ENCODE assay signal across 16 cellular contexts in the genomic region with DNA sequence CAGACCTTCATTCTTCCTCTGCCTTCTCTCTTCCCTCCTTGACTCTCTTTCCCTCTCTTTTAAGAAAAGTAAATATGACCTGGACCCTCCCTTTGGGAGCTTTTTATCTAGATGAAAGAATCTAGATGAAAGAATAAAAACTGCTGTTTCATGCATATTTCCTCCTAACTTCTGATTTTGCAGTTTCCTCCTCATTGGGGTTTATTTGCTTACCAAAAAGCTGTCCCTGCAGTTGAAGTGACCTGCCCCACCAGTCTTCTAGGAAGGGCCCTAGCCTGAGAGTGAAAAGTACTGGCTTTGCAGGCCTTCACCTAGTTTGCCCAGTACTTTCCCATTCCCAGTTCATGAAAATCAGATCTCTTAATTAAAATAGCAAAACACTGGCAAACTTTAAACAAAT. TPM values are rescaled to one million over a fixed set of nuclear protein-coding genes. Genes with fewer than 3 reads are reported as not detected.
DNase-seq lines count a peak whose midpoint lies in the region; ATAC-seq and TF ChIP-seq lines count a peak whose summit lies in the region.
"Had no signal": no experiment of that assay in that cellular context is flagged by ENCODE, and none has a peak within 500 bp of the region (broad histone marks: within the 10 kb centered on the region; RNA-seq: fewer than 3 reads in every experiment).

No MANE protein-coding gene starts in this region.

- no peak overlapping the region for H2BK20ac ChIP-seq in H9 (ENCODE audit: low read depth, low read length, poor library complexity, severe bottlenecking)

- CTCF ChIA-PET in CD4-positive, alpha-beta memory T cell (lab: Charles Lee; ENCODE audit: partially characterized antibody), result interaction anchor here (11.2 kb wide), 1 partner anchor 13 kb away, joined by 122 read pairs; no protein-coding TSS in a partner anchor
- CTCF ChIA-PET in naive thymus-derived CD4-positive, alpha-beta T cell (lab: Charles Lee), result interaction anchor here (0.5 to 1.6 kb wide), 2 partner anchors 10 to 27 kb away, joined by 3 to 5 read pairs; no protein-coding TSS in a partner anchor

- no peak overlapping the region for H3K4ac ChIP-seq in H9 (ENCODE audit: low read depth, low read length)

- H3K23me2 ChIP-seq in H9 (ENCODE audit: insufficient read length, low read depth, low read length, poor library complexity, severe bottlenecking), result no peaks in the 10 kb centered on the region

- POLR2A ChIA-PET in CD4-positive, alpha-beta memory T cell (lab: Charles Lee; ENCODE audit: partially characterized antibody), result interaction anchor here (1.0 to 12.5 kb wide), 6 partner anchors 9 to 171 kb away, joined by 3 to 315 read pairs (median 12); partner anchors contain the start of genes CACYBP and MRPS14
- POLR2A ChIA-PET in activated naive CD8-positive, alpha-beta T cell treated with anti-CD3 and anti-CD28 coated beads, Interleukin-2, amount 10 ng/mL, durations not matched to agents 7 days and 5 days (lab: Charles Lee), result interaction anchor here (7.4 kb wide), 1 partner anchor 28 kb away, joined by 72 read pairs; the partner anchor contains the start of gene CACYBP
- POLR2A ChIA-PET in naive thymus-derived CD4-positive, alpha-beta T cell (lab: Charles Lee), result interaction anchor here (0.9 to 10.7 kb wide), 6 partner anchors 9 to 52 kb away, joined by 3 to 227 read pairs (median 4); partner anchors contain the start of genes CACYBP and MRPS14

- H2BK120ac ChIP-seq in H9 (ENCODE audit: low read depth, low read length, poor library complexity, severe bottlenecking), result no peak overlapping the region

- no peak overlapping the region for H3K23ac ChIP-seq in H9 (ENCODE audit: insufficient read length, low read depth, low read length)

- peaks cover 64% of the 10 kb centered on the region for H3K4me1 ChIP-seq in CD4-positive, alpha-beta memory T cell (ENCODE audit: insufficient read depth, low read length)
- H3K4me1 ChIP-seq in H9 (ENCODE audit: insufficient read depth, low read length), result no peaks in the 10 kb centered on the region
- peaks cover 43 to 52% of the 10 kb centered on the region in 2 donors for H3K4me1 ChIP-seq in naive thymus-derived CD4-positive, alpha-beta T cell (ENCODE audit: control insufficient read depth in 2 of 2, insufficient read depth in 2 of 2, low read length in 2 of 2)
- H3K4me1 ChIP-seq: colonic mucosa, prostate gland had no signal

- peak overlapping the region; percentile 54 to 80 (median 68) for H3K4me3 Mint-ChIP-seq in CD4-positive, alpha-beta memory T cell
- no peak overlapping the region for H3K4me3 Mint-ChIP-seq in H9
- peak overlapping the region; percentile 62 for H3K4me3 Mint-ChIP-seq in activated naive CD8-positive, alpha-beta T cell treated with anti-CD3 and anti-CD28 coated beads, Interleukin-2, amount 10 ng/mL, durations not matched to agents 7 days and 5 days
- peak overlapping the region in 7 of 10 donors; percentile 1 to 67 (median 39) for H3K4me3 Mint-ChIP-seq in naive thymus-derived CD4-positive, alpha-beta T cell

- no peak for TF ChIP-seq CTCF in H9 (conservative IDR thresholded peaks at IDR 0.05)

- no peak overlapping the region for H3T11ph ChIP-seq in H9 (ENCODE audit: low read length)

- no peak overlapping the region for H3K4me2 ChIP-seq in H9 (ENCODE audit: insufficient read depth, insufficient read length, low read length)

- H2AK5ac ChIP-seq in H9 (ENCODE audit: insufficient read length, low read length), result no peak overlapping the region

- H4K20me1 ChIP-seq in H9 (ENCODE audit: control insufficient read depth, insufficient read depth, insufficient read length), result no peaks in the 10 kb centered on the region

- H2AFZ ChIP-seq in H9 (ENCODE audit: low read length), result no peak overlapping the region

- H3K27me3 ChIP-seq in CD4-positive, alpha-beta memory T cell (ENCODE audit: insufficient read depth, low read length), result no peaks in the 10 kb centered on the region
- no peaks in the 10 kb centered on the region for H3K27me3 ChIP-seq in H9 (ENCODE audit: insufficient read depth, low read length)
- H3K27me3 ChIP-seq in naive thymus-derived CD4-positive, alpha-beta T cell (ENCODE audit: control insufficient read depth in 2 of 2, insufficient read depth in 2 of 2, low read length in 2 of 2), result no peaks in the 10 kb centered on the region
- H3K27me3 ChIP-seq: colonic mucosa had no signal

- intact Hi-C loops in CD4-positive, alpha-beta memory T cell (cut with micrococcal nuclease), result no loop called here
- intact Hi-C loops in naive thymus-derived CD4-positive, alpha-beta T cell (cut with micrococcal nuclease), result no loop called here

- H3K14ac ChIP-seq in H9 (ENCODE audit: insufficient read depth, low read length), result no peak overlapping the region

- H3K36me3 ChIP-seq in CD4-positive, alpha-beta memory T cell (ENCODE audit: insufficient read depth, low read length), result no peaks in the 10 kb centered on the region
- H3K36me3 ChIP-seq in naive thymus-derived CD4-positive, alpha-beta T cell (ENCODE audit: control insufficient read depth in 2 of 3, insufficient read depth in 3 of 3, low read length in 3 of 3), result peaks cover 0 to 7% (median 0%) of the 10 kb centered on the region in 3 experiments
- H3K36me3 ChIP-seq: colonic mucosa, prostate gland had no signal

- H4K5ac ChIP-seq in H9 (ENCODE audit: insufficient read length, low read depth, low read length), result no peak overlapping the region

- H3K4me1 Mint-ChIP-seq in CD4-positive, alpha-beta memory T cell, result peaks cover 48 to 68% (median 59%) of the 10 kb centered on the region in 4 donors
- H3K4me1 Mint-ChIP-seq in H9, result no peaks in the 10 kb centered on the region
- H3K4me1 Mint-ChIP-seq in activated naive CD8-positive, alpha-beta T cell treated with anti-CD3 and anti-CD28 coated beads, Interleukin-2, amount 10 ng/mL, durations not matched to agents 7 days and 5 days, result peaks cover 41% of the 10 kb centered on the region
- peaks cover 42 to 80% (median 69%) of the 10 kb centered on the region in 7 donors for H3K4me1 Mint-ChIP-seq in naive thymus-derived CD4-positive, alpha-beta T cell

- H3K18ac ChIP-seq in H9 (ENCODE audit: insufficient read length, low read depth, low read length), result no peak overlapping the region

- no peak overlapping the region for H3K4me3 ChIP-seq in CD4-positive, alpha-beta memory T cell (ENCODE audit: low read length in 2 of 2)
- no peak overlapping the region for H3K4me3 ChIP-seq in naive thymus-derived CD4-positive, alpha-beta T cell (ENCODE audit: low read length)
- H3K4me3 ChIP-seq: colonic mucosa, prostate gland had no signal

- DNase-seq in CD4-positive, alpha-beta memory T cell, result no peak
- DNase-seq in H9 (no peak), SHP77 (lab: John Stamatoyannopoulos, UW) (no peak), AML-193 (lab: John Stamatoyannopoulos, UW) (no peak), GOT3 (lab: John Stamatoyannopoulos, UW) (no peak)
- no peak for DNase-seq in activated naive CD8-positive, alpha-beta T cell treated with anti-CD3 and anti-CD28 coated beads, Interleukin-2, amount 10 ng/mL, durations not matched to agents 7 days and 5 days
- DNase-seq in naive thymus-derived CD4-positive, alpha-beta T cell, result no peak
- no peak for DNase-seq in activated CD4-positive, CD25-positive, alpha-beta regulatory T cell treated with anti-CD3 and anti-CD28 coated beads, Interleukin-2, amount 50 U/mL, for 72 hours
- DNase-seq: activated T-cell treated with anti-CD3 and anti-CD28 coated beads, Interleukin-2, amount 50 U/mL, for 48 hours; colonic mucosa; KG1; NCI-H146 had no signal

- no peaks in the 10 kb centered on the region for H3K27me3 Mint-ChIP-seq in CD4-positive, alpha-beta memory T cell
- no peaks in the 10 kb centered on the region for H3K27me3 Mint-ChIP-seq in H9 (ENCODE audit: low read depth)
- no peaks in the 10 kb centered on the region for H3K27me3 Mint-ChIP-seq in activated naive CD8-positive, alpha-beta T cell treated with anti-CD3 and anti-CD28 coated beads, Interleukin-2, amount 10 ng/mL, durations not matched to agents 7 days and 5 days
- no peaks in the 10 kb centered on the region for H3K27me3 Mint-ChIP-seq in naive thymus-derived CD4-positive, alpha-beta T cell

- H4K91ac ChIP-seq in H9 (ENCODE audit: insufficient read length, low read depth, low read length), result no peak overlapping the region

- H3K27ac Mint-ChIP-seq in CD4-positive, alpha-beta memory T cell, result peak overlapping the region; percentile 19 to 85 (median 51)
- H3K27ac Mint-ChIP-seq in H9, result peak overlapping the region; percentile 26 to 76 (median 66); a peak in 4 of 7 replicates
- peak overlapping the region; percentile 60 for H3K27ac Mint-ChIP-seq in activated naive CD8-positive, alpha-beta T cell treated with anti-CD3 and anti-CD28 coated beads, Interleukin-2, amount 10 ng/mL, durations not matched to agents 7 days and 5 days
- peak overlapping the region in 6 of 9 donors; percentile 20 to 55 (median 32) for H3K27ac Mint-ChIP-seq in naive thymus-derived CD4-positive, alpha-beta T cell

- H2BK5ac ChIP-seq in H9 (ENCODE audit: insufficient read length, low read length), result no peak overlapping the region

- H3K9me3 Mint-ChIP-seq in CD4-positive, alpha-beta memory T cell, result no peaks in the 10 kb centered on the region
- no peaks in the 10 kb centered on the region for H3K9me3 Mint-ChIP-seq in H9
- H3K9me3 Mint-ChIP-seq in activated naive CD8-positive, alpha-beta T cell treated with anti-CD3 and anti-CD28 coated beads, Interleukin-2, amount 10 ng/mL, durations not matched to agents 7 days and 5 days, result no peaks in the 10 kb centered on the region
- no peaks in the 10 kb centered on the region for H3K9me3 Mint-ChIP-seq in naive thymus-derived CD4-positive, alpha-beta T cell

- no peak overlapping the region for H3K56ac ChIP-seq in H9 (ENCODE audit: insufficient read length, low read depth, low read length)

- H3K79me1 ChIP-seq in H9 (ENCODE audit: insufficient read depth, low read depth, low read length, poor library complexity, severe bottlenecking), result peaks cover 3% of the 10 kb centered on the region

- H2BK15ac ChIP-seq in H9 (ENCODE audit: low read depth, low read length), result no peak overlapping the region

- no peaks in the 10 kb centered on the region for H3K9me3 ChIP-seq in CD4-positive, alpha-beta memory T cell (ENCODE audit: control insufficient read depth in 1 of 2, low read length in 2 of 2)
- H3K9me3 ChIP-seq in H9 (ENCODE audit: control insufficient read depth, low read depth, low read length), result no peaks in the 10 kb centered on the region
- H3K9me3 ChIP-seq in naive thymus-derived CD4-positive, alpha-beta T cell (ENCODE audit: control insufficient read depth in 2 of 3, low read length in 3 of 3), result no peaks in the 10 kb centered on the region
- H3K9me3 ChIP-seq: colonic mucosa, prostate gland had no signal

- H3K9ac ChIP-seq in H9 (ENCODE audit: extremely low read depth, insufficient read length, low read length), result no peak overlapping the region

- H3K27ac ChIP-seq in CD4-positive, alpha-beta memory T cell (ENCODE audit: low read depth, low read length), result no peak overlapping the region
- no peak overlapping the region for H3K27ac ChIP-seq in H9 (ENCODE audit: insufficient read length, low read depth, low read length)
- no peak overlapping the region for H3K27ac ChIP-seq in naive thymus-derived CD4-positive, alpha-beta T cell (ENCODE audit: low read depth, low read length)
- H3K27ac ChIP-seq: C4-2B, colonic mucosa had no signal

- no peak overlapping the region for H4K8ac ChIP-seq in H9 (replicated peaks; ENCODE audit: insufficient read length, low read depth, low read length)

- ATAC-seq in activated naive CD8-positive, alpha-beta T cell treated with anti-CD3 and anti-CD28 coated beads, Interleukin-2, amount 10 ng/mL, durations not matched to agents 7 days and 5 days (ENCODE audit: low read depth), result no peak
- no peak for ATAC-seq in naive thymus-derived CD4-positive, alpha-beta T cell
- ATAC-seq: esophagus mucosa, HCT116 had no signal

- H3K36me3 Mint-ChIP-seq in CD4-positive, alpha-beta memory T cell, result peaks cover 31 to 39% of the 10 kb centered on the region in 2 donors
- peaks cover 30 to 72% (median 66%) of the 10 kb centered on the region in 3 experiments; a peak in 6 of 7 replicates for H3K36me3 Mint-ChIP-seq in H9 (ENCODE audit: insufficient read depth in 1 of 3, low read depth in 3 of 3)
- peaks cover 23% of the 10 kb centered on the region for H3K36me3 Mint-ChIP-seq in activated naive CD8-positive, alpha-beta T cell treated with anti-CD3 and anti-CD28 coated beads, Interleukin-2, amount 10 ng/mL, durations not matched to agents 7 days and 5 days
- peaks cover 7 to 47% (median 28%) of the 10 kb centered on the region in 5 donors for H3K36me3 Mint-ChIP-seq in naive thymus-derived CD4-positive, alpha-beta T cell

- no peak overlapping the region for H2BK12ac ChIP-seq in H9 (ENCODE audit: insufficient read length, low read depth, low read length)

- no peaks in the 10 kb centered on the region for H3K79me2 ChIP-seq in H9 (ENCODE audit: insufficient read depth, low read length)

RNA-seq across cellular contexts. Expression of gene CACYBP, which starts 28.3 kb away (rescaled TPM):
- 100 to 1,000 TPM in 1 of 2 experiments, 10 to 100 TPM in 1; 98.3 to 105 TPM for total RNA-seq in CD4-positive, alpha-beta memory T cell
- 100 to 1,000 TPM; 161 to 226 TPM for polyA plus RNA-seq in CD4-positive, alpha-beta memory T cell
- total RNA-seq in H9 (2021), result 202 and 208 TPM in 2 replicates
- 100 to 1,000 TPM; 147 to 177 TPM for total RNA-seq in activated naive CD8-positive, alpha-beta T cell treated with anti-CD3 and anti-CD28 coated beads, Interleukin-2, amount 10 ng/mL, durations not matched to agents 7 days and 5 days
- total RNA-seq in naive thymus-derived CD4-positive, alpha-beta T cell, result 100 to 1,000 TPM in 2 of 5 experiments, 10 to 100 TPM in 3; 70.8 to 190 (median 96.2) TPM
- polyA plus RNA-seq in naive thymus-derived CD4-positive, alpha-beta T cell, result 100 to 1,000 TPM; 164 to 192 TPM

RNA-seq across cellular contexts. Expression of gene MRPS14, which starts 51.8 kb away (rescaled TPM):
- 10 to 100 TPM; 39.3 to 40.6 TPM for total RNA-seq in CD4-positive, alpha-beta memory T cell
- 10 to 100 TPM; 59.2 to 62.6 TPM for polyA plus RNA-seq in CD4-positive, alpha-beta memory T cell
- total RNA-seq in H9 (2021), result 30.6 and 32.8 TPM in 2 replicates
- total RNA-seq in activated naive CD8-positive, alpha-beta T cell treated with anti-CD3 and anti-CD28 coated beads, Interleukin-2, amount 10 ng/mL, durations not matched to agents 7 days and 5 days, result 10 to 100 TPM; 34.0 to 38.4 TPM
- 10 to 100 TPM; 12.4 to 36.5 (median 31.5) TPM for total RNA-seq in naive thymus-derived CD4-positive, alpha-beta T cell
- 10 to 100 TPM; 53.6 to 67.6 TPM for polyA plus RNA-seq in naive thymus-derived CD4-positive, alpha-beta T cell

Comparison
In these comparisons a context has a peak if more than half of its experiments do, and no peak if none do; other contexts are left out.
1. H3K4me3 Mint-ChIP-seq: peak in CD4-positive, alpha-beta memory T cell (8 of 8), activated naive CD8-positive, alpha-beta T cell treated with anti-CD3 and anti-CD28 coated beads, Interleukin-2, amount 10 ng/mL, durations not matched to agents 7 days and 5 days (single experiment) and naive thymus-derived CD4-positive, alpha-beta T cell (7 of 10); none in H9 (0 of 2).
2. Peak in every context shown above with its lines, with median percentiles within 50 percentile points of each other: H3K27ac Mint-ChIP-seq.